In the genomic region with DNA sequence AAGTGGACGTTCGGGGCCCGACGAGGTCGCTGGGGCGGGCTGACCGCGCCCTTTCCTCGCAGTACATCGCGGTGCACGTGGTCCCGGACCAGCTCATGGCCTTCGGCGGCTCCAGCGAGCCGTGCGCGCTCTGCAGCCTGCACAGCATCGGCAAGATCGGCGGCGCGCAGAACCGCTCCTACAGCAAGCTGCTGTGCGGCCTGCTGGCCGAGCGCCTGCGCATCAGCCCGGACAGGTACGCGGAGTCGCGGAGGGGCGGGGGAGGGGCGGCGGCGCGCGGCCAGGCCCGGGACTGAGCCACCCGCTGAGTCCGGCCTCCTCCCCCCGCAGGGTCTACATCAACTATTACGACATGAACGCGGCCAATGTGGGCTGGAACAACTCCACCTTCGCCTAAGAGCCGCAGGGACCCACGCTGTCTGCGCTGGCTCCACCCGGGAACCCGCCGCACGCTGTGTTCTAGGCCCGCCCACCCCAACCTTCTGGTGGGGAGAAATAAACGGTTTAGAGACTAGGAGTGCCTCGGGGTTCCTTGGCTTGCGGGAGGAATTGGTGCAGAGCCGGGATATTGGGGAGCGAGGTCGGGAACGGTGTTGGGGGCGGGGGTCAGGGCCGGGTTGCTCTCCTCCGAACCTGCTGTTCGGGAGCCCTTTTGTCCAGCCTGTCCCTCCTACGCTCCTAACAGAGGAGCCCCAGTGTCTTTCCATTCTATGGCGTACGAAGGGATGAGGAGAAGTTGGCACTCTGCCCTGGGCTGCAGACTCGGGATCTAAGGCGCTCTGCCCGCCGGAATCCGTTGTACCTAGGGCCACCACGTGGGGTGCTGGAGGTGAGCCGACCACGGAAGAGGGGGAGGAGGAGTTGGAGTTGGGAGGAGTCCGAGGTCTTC, we compare ENCODE assay signal across 1 cellular context.
TF ChIP-seq lines count a peak whose summit lies in the region.

No MANE protein-coding gene starts in this region.

TF ChIP-seq in HEK293, 187 proteins besides CTCF, POLR2A, EP300 and RAD21 (continued from another document and continues in another):
- TF ChIP-seq, protein P1, sequence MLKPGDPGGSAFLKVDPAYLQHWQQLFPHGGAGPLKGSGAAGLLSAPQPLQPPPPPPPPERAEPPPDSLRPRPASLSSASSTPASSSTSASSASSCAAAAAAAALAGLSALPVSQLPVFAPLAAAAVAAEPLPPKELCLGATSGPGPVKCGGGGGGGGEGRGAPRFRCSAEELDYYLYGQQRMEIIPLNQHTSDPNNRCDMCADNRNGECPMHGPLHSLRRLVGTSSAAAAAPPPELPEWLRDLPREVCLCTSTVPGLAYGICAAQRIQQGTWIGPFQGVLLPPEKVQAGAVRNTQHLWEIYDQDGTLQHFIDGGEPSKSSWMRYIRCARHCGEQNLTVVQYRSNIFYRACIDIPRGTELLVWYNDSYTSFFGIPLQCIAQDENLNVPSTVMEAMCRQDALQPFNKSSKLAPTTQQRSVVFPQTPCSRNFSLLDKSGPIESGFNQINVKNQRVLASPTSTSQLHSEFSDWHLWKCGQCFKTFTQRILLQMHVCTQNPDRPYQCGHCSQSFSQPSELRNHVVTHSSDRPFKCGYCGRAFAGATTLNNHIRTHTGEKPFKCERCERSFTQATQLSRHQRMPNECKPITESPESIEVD (tag by site-specific recombination; IDR thresholded peaks at IDR 0.05), result no peak
- peak; percentile 99 for TF ChIP-seq ZBTB26 (tag by site-specific recombination; optimal IDR thresholded peaks at IDR 0.05)
- no peak for TF ChIP-seq ZNF555 (tag by site-specific recombination; conservative IDR thresholded peaks at IDR 0.05)
- TF ChIP-seq KLF7 (tag by site-specific recombination; IDR thresholded peaks at IDR 0.05; ENCODE audit: borderline replicate concordance), result 0 out of 2 replicates have a peak, but pooled peaks have one; percentile 7
- TF ChIP-seq ZNF416 (tag by site-specific recombination; IDR thresholded peaks at IDR 0.05), result no peak
- TF ChIP-seq KLF9 (tag by site-specific recombination; IDR thresholded peaks at IDR 0.05; ENCODE audit: low read depth), result peak; percentile 79
- peak; percentile 55; the same call in 1 of the 2 replicates for TF ChIP-seq ZNF324 (tag by site-specific recombination; IDR thresholded peaks at IDR 0.05)
- 0 out of 2 replicates have a peak, but pooled peaks have one; percentile 33 for TF ChIP-seq ZNF596 (tag by site-specific recombination; IDR thresholded peaks at IDR 0.05)
- peak; percentile 75 for TF ChIP-seq ZNF660 (tag by site-specific recombination; IDR thresholded peaks at IDR 0.05)
- TF ChIP-seq ZNF202 (tag by site-specific recombination; IDR thresholded peaks at IDR 0.05; ENCODE audit: borderline replicate concordance), result no peak
- TF ChIP-seq ZNF843 (tag by site-specific recombination; IDR thresholded peaks at IDR 0.05), result no peak
- TF ChIP-seq ZNF830 (tag by site-specific recombination; IDR thresholded peaks at IDR 0.05; ENCODE audit: low read depth), result no peak
- TF ChIP-seq YY2 (tag by site-specific recombination; IDR thresholded peaks at IDR 0.05), result no peak
- no peak for TF ChIP-seq ZNF112 (tag by site-specific recombination; IDR thresholded peaks at IDR 0.05)
- no peak for TF ChIP-seq ZNF221 (tag by site-specific recombination; IDR thresholded peaks at IDR 0.05; ENCODE audit: borderline replicate concordance)
- TF ChIP-seq ZNF621 (tag by site-specific recombination; IDR thresholded peaks at IDR 0.05), result no peak
- TF ChIP-seq, protein P2, sequence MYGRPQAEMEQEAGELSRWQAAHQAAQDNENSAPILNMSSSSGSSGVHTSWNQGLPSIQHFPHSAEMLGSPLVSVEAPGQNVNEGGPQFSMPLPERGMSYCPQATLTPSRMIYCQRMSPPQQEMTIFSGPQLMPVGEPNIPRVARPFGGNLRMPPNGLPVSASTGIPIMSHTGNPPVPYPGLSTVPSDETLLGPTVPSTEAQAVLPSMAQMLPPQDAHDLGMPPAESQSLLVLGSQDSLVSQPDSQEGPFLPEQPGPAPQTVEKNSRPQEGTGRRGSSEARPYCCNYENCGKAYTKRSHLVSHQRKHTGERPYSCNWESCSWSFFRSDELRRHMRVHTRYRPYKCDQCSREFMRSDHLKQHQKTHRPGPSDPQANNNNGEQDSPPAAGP (tag by site-specific recombination; IDR thresholded peaks at IDR 0.05), result peak; percentile 62
- TF ChIP-seq ZNF837 (tag by site-specific recombination; IDR thresholded peaks at IDR 0.05), result no peak
- no peak for TF ChIP-seq ZNF169 (tag by site-specific recombination; IDR thresholded peaks at IDR 0.05)
- no peak for TF ChIP-seq ZNF558 (tag by site-specific recombination; IDR thresholded peaks at IDR 0.05)
- TF ChIP-seq ZNF140 (tag by site-specific recombination; IDR thresholded peaks at IDR 0.05), result no peak
- no peak for TF ChIP-seq ZBTB6 (tag by site-specific recombination; IDR thresholded peaks at IDR 0.05)
- TF ChIP-seq GFI1B (tag by site-specific recombination; IDR thresholded peaks at IDR 0.05), result no peak
- TF ChIP-seq GLI4 (tag by site-specific recombination; IDR thresholded peaks at IDR 0.05), result no peak
- peak; percentile 7; the same call in 1 of the 2 replicates for TF ChIP-seq ZNF600 (tag by site-specific recombination; IDR thresholded peaks at IDR 0.05)
- TF ChIP-seq ZSCAN16 (tag by site-specific recombination; IDR thresholded peaks at IDR 0.05), result 0 out of 2 replicates have a peak, but pooled peaks have one; percentile 5
- no peak for TF ChIP-seq ZNF16 (tag by site-specific recombination; IDR thresholded peaks at IDR 0.05; ENCODE audit: low read depth)
- TF ChIP-seq RBAK (tag by site-specific recombination; IDR thresholded peaks at IDR 0.05), result no peak
- TF ChIP-seq, protein P3, sequence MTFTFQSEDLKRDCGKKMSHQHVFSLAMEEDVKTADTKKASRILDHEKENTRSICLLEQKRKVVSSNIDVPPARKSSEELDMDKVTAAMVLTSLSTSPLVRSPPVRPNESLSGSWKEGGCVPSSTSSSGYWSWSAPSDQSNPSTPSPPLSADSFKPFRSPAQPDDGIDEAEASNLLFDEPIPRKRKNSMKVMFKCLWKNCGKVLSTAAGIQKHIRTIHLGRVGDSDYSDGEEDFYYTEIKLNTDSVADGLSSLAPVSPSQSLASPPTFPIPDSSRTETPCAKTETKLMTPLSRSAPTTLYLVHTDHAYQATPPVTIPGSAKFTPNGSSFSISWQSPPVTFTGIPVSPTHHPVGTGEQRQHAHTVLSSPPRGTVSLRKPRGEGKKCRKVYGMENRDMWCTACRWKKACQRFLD (tag by site-specific recombination; IDR thresholded peaks at IDR 0.05), result no peak
- TF ChIP-seq ZNF248 (tag by site-specific recombination; IDR thresholded peaks at IDR 0.05), result no peak
- no peak for TF ChIP-seq ZNF184 (tag by site-specific recombination; IDR thresholded peaks at IDR 0.05)
- 0 out of 2 replicates have a peak, but pooled peaks have one; percentile 25 for TF ChIP-seq ZNF423 (tag by site-specific recombination; IDR thresholded peaks at IDR 0.05)
- no peak for TF ChIP-seq TCF7L2 (IDR thresholded peaks at IDR 0.05; ENCODE audit: borderline replicate concordance, low read depth, low read length)
- TF ChIP-seq ZNF654 (tag by site-specific recombination; IDR thresholded peaks at IDR 0.05; ENCODE audit: low read depth), result no peak
- no peak for TF ChIP-seq ZNF530 (tag by site-specific recombination; IDR thresholded peaks at IDR 0.05; ENCODE audit: low read depth)
- TF ChIP-seq ZNF426 (tag by site-specific recombination; IDR thresholded peaks at IDR 0.05), result no peak
- TF ChIP-seq ZNF266 (tag by site-specific recombination; IDR thresholded peaks at IDR 0.05; ENCODE audit: low read depth), result no peak
- no peak for TF ChIP-seq ZNF175 (tag by site-specific recombination; IDR thresholded peaks at IDR 0.05)
- TF ChIP-seq ZBTB11 (tag by site-specific recombination; conservative IDR thresholded peaks at IDR 0.05; ENCODE audit: low read depth), result no peak
- no peak for TF ChIP-seq ZSCAN23 (tag by site-specific recombination; IDR thresholded peaks at IDR 0.05)
- TF ChIP-seq ZNF791 (tag by site-specific recombination; IDR thresholded peaks at IDR 0.05), result no peak
- TF ChIP-seq ZNF10 (tag by site-specific recombination; IDR thresholded peaks at IDR 0.05), result peak; percentile 46; the same call in 1 of the 2 replicates
- TF ChIP-seq ZNF560 (tag by site-specific recombination; IDR thresholded peaks at IDR 0.05; ENCODE audit: borderline replicate concordance), result no peak
- peak; percentile 71; the same call in 1 of the 2 replicates for TF ChIP-seq KLF16 (tag by site-specific recombination; IDR thresholded peaks at IDR 0.05)
- no peak; the same call in 1 of the 2 replicates for TF ChIP-seq ZNF670 (tag by site-specific recombination; IDR thresholded peaks at IDR 0.05; ENCODE audit: low read depth)
- peak; percentile 44 for TF ChIP-seq ZBTB8A (tag by site-specific recombination; IDR thresholded peaks at IDR 0.05)
- no peak for TF ChIP-seq OSR2 (tag by site-specific recombination; IDR thresholded peaks at IDR 0.05)
- no peak for TF ChIP-seq ZNF174 (tag by site-specific recombination; IDR thresholded peaks at IDR 0.05)
- no peak for TF ChIP-seq ZNF529 (tag by site-specific recombination; IDR thresholded peaks at IDR 0.05; ENCODE audit: insufficient replicate concordance)
- no peak for TF ChIP-seq ZNF223 (tag by site-specific recombination; IDR thresholded peaks at IDR 0.05)
- peak; percentile 81 for TF ChIP-seq ZNF366 (tag by site-specific recombination; conservative IDR thresholded peaks at IDR 0.05)
- TF ChIP-seq, protein P4, sequence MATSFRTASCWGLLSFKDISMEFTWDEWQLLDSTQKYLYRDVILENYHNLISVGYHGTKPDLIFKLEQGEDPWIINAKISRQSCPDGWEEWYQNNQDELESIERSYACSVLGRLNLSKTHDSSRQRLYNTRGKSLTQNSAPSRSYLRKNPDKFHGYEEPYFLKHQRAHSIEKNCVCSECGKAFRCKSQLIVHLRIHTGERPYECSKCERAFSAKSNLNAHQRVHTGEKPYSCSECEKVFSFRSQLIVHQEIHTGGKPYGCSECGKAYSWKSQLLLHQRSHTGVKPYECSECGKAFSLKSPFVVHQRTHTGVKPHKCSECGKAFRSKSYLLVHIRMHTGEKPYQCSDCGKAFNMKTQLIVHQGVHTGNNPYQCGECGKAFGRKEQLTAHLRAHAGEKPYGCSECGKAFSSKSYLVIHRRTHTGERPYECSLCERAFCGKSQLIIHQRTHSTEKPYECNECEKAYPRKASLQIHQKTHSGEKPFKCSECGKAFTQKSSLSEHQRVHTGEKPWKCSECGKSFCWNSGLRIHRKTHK (tag by site-specific recombination; IDR thresholded peaks at IDR 0.05), result no peak
- no peak for TF ChIP-seq ZNF768 (tag by site-specific recombination; IDR thresholded peaks at IDR 0.05)
- TF ChIP-seq, protein P5, sequence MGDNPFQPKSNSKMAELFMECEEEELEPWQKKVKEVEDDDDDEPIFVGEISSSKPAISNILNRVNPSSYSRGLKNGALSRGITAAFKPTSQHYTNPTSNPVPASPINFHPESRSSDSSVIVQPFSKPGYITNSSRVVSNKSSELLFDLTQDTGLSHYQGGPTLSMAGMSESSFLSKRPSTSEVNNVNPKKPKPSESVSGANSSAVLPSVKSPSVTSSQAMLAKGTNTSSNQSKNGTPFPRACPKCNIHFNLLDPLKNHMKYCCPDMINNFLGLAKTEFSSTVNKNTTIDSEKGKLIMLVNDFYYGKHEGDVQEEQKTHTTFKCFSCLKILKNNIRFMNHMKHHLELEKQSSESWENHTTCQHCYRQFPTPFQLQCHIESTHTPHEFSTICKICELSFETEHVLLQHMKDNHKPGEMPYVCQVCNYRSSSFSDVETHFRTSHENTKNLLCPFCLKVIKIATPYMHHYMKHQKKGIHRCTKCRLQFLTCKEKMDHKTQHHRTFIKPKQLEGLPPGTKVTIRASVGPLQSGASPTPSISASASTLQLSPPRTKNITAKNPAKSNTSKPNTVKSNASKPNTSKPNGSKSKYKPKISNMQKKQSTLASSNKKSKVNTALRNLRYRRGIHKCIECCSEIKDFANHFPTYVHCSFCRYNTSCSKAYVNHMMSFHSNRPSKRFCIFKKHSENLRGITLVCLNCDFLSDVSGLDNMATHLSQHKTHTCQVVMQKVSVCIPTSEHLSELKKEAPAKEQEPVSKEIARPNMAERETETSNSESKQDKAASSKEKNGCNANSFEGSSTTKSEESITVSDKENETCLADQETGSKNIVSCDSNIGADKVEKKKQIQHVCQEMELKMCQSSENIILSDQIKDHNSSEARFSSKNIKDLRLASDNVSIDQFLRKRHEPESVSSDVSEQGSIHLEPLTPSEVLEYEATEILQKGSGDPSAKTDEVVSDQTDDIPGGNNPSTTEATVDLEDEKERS (tag by site-specific recombination; IDR thresholded peaks at IDR 0.05), result no peak
